24 cellular contexts compared by ENCODE assay signal in genomic region chr1:25576459-25577150, GRCh38. TPM values are rescaled to one million over a fixed set of nuclear protein-coding genes. Genes with fewer than 3 reads are reported as not detected.
DNase-seq lines count a peak whose midpoint lies in the region; FAIRE-seq and TF ChIP-seq lines count a peak whose summit lies in the region.
"Had no signal": no experiment of that assay in that cellular context is flagged by ENCODE, and none has a peak within 500 bp of the region (broad histone marks: within the 10 kb centered on the region; RNA-seq: fewer than 3 reads in every experiment).

No MANE protein-coding gene starts in this region.

- peaks cover 5% of the 10 kb centered on the region for H3K27me3 Mint-ChIP-seq in H9 (ENCODE audit: low read depth)
- H3K27me3 Mint-ChIP-seq: CD4-positive, alpha-beta T cell; CD8-positive, alpha-beta memory T cell had no signal

- H3K27ac Mint-ChIP-seq in H9, result no peak overlapping the region
- H3K27ac Mint-ChIP-seq: CD4-positive, alpha-beta T cell; GM23338 had no signal

- H3K27ac ChIP-seq in H9 (ENCODE audit: insufficient read length, low read depth, low read length) (no peak overlapping the region), H1 (ENCODE audit: low read depth, low read length) (no peak overlapping the region), mesenchymal stem cell (ENCODE audit: low read length, poor library complexity, severe bottlenecking) (no peak overlapping the region)
- H3K27ac ChIP-seq: A549; BLaER1 treated with 17β-estradiol and CSF1 and Interleukin-3, amounts not matched to agents 10 nM and 100 nM had no signal

- H3K23ac ChIP-seq in H9 (ENCODE audit: insufficient read length, low read depth, low read length), result no peak overlapping the region
- no peak overlapping the region for H3K23ac ChIP-seq in H1 (ENCODE audit: insufficient read length)
- H3K23ac ChIP-seq in mesenchymal stem cell (ENCODE audit: low read length in 2 of 2), result no peak overlapping the region

- no peaks in the 10 kb centered on the region; the same call in 1 of the 2 replicates for H3K4me1 ChIP-seq in H9 (ENCODE audit: insufficient read depth, low read length)
- peaks cover 0 to 27% (median 18%) of the 10 kb centered on the region in 4 experiments; a peak in 6 of 7 replicates for H3K4me1 ChIP-seq in H1 (replicated peaks in 1 of 4; ENCODE audit: control insufficient read depth in 3 of 4, insufficient read depth in 4 of 4, low read length in 3 of 4)
- H3K4me1 ChIP-seq in mesenchymal stem cell (ENCODE audit: control insufficient read depth, insufficient read depth, low read depth, low read length), result peaks cover 14% of the 10 kb centered on the region

- no peaks in the 10 kb centered on the region for H3K79me1 ChIP-seq in H9 (ENCODE audit: insufficient read depth, low read depth, low read length, poor library complexity, severe bottlenecking)
- H3K79me1 ChIP-seq in H1 (ENCODE audit: low read depth, low read length), result no peaks in the 10 kb centered on the region
- H3K79me1 ChIP-seq in mesenchymal stem cell (replicated peaks; ENCODE audit: low read length, poor library complexity, severe bottlenecking), result no peaks in the 10 kb centered on the region

- TF ChIP-seq RAD21 in H1 (IDR thresholded peaks at IDR 0.05 in 1 of 2, conservative IDR thresholded peaks at IDR 0.05 in 1 of 2; ENCODE audit: low read depth in 2 of 2, low read length in 2 of 2), result no peak

- H2BK12ac ChIP-seq in H9 (ENCODE audit: insufficient read length, low read depth, low read length), result no peak overlapping the region
- no peak overlapping the region for H2BK12ac ChIP-seq in H1 (ENCODE audit: low read depth, low read length)
- H2BK12ac ChIP-seq in mesenchymal stem cell (ENCODE audit: low read length in 2 of 2), result no peak overlapping the region

- no peak overlapping the region for H3K9ac ChIP-seq in H9 (ENCODE audit: extremely low read depth, insufficient read length, low read length)
- no peak overlapping the region for H3K9ac ChIP-seq in H1 (replicated peaks in 1 of 4; ENCODE audit: extremely low read depth in 1 of 4, low read depth in 3 of 4, low read length in 3 of 4)
- H3K9ac ChIP-seq in mesenchymal stem cell (ENCODE audit: low read length), result no peak overlapping the region
- H3K9ac ChIP-seq: BLaER1 treated with 17β-estradiol and CSF1 and Interleukin-3, amounts not matched to agents 10 nM and 100 nM had no signal

- H2AK5ac ChIP-seq in H9 (ENCODE audit: insufficient read length, low read length), result no peak overlapping the region
- no peak overlapping the region; the same call in 1 of the 2 replicates for H2AK5ac ChIP-seq in H1 (ENCODE audit: low read depth, low read length)
- H2AK5ac ChIP-seq in mesenchymal stem cell (ENCODE audit: low read length, severe bottlenecking), result no peak overlapping the region

- TF ChIP-seq EP300 in H1 (IDR thresholded peaks at IDR 0.05; ENCODE audit: borderline replicate concordance in 1 of 2, low read depth in 2 of 2, low read length in 2 of 2), result no peak

- H3K4me3 Mint-ChIP-seq in H9, result no peak overlapping the region
- H3K4me3 Mint-ChIP-seq: CD14-positive monocyte; CD4-positive, alpha-beta T cell; CD8-positive, alpha-beta memory T cell; GM23338 had no signal

- no CpG with 5 or more reads among the region's 19 CpGs for WGBS in H9 (ENCODE audit: extremely low coverage, insufficient read length, low lambda C conversion rate)
- WGBS in H1 (ENCODE audit: extremely low coverage in 1 of 2, insufficient coverage in 1 of 2, insufficient read length in 1 of 2, insufficient replicate concordance in 2 of 2, low coverage in 1 of 2, low lambda C conversion rate in 2 of 2, missing lambda C conversion rate in 1 of 2), 2 experiments, result 86% methylated on average over 19 of the region's 19 CpGs; no CpG with 5 or more reads in 1 of the 2 experiments
- WGBS in mesenchymal stem cell, result 92% methylated on average over 16 of the region's 19 CpGs

- TF ChIP-seq POLR2A in H1 (IDR thresholded peaks at IDR 0.05; ENCODE audit: control extremely low read depth in 1 of 2, low read depth in 2 of 2, low read length in 2 of 2), result no peak

- H3K4me3 ChIP-seq in H1 (ENCODE audit: extremely low read depth in 1 of 4, insufficient read depth in 2 of 4, low read depth in 3 of 4, low read length in 4 of 4), result no peak overlapping the region
- no peak overlapping the region for H3K4me3 ChIP-seq in mesenchymal stem cell (ENCODE audit: insufficient read depth in 1 of 2, low read depth in 1 of 2, low read length in 2 of 2)
- H3K4me3 ChIP-seq: A549; BLaER1 treated with 17β-estradiol and CSF1 and Interleukin-3, amounts not matched to agents 10 nM and 100 nM; GM23338 had no signal

- FAIRE-seq in H1 (lab: Jason Lieb, UNC), result no peak
- FAIRE-seq: A549, GM12891, GM18507, H54 had no signal

- H3K27me3 ChIP-seq in H9 (ENCODE audit: insufficient read depth, low read length) (no peaks in the 10 kb centered on the region), H1 (replicated peaks in 1 of 4; ENCODE audit: control insufficient read depth in 3 of 4, extremely low read depth in 1 of 4, insufficient read depth in 3 of 4, low read length in 3 of 4) (no peaks in the 10 kb centered on the region), mesenchymal stem cell (ENCODE audit: control insufficient read depth in 1 of 2, insufficient read depth in 1 of 2, low read length in 2 of 2) (peaks cover 14 to 32% of the 10 kb centered on the region in 2 experiments)
- H3K27me3 ChIP-seq: BE2C; BLaER1 treated with 17β-estradiol and CSF1 and Interleukin-3, amounts not matched to agents 10 nM and 100 nM had no signal

- H3K36me3 Mint-ChIP-seq in H9 (ENCODE audit: insufficient read depth in 1 of 3, low read depth in 3 of 3), result no peaks in the 10 kb centered on the region; a peak in 1 of 7 replicates
- H3K36me3 Mint-ChIP-seq: CD14-positive monocyte had no signal

- H3K79me2 ChIP-seq in H9 (ENCODE audit: insufficient read depth, low read length), result no peaks in the 10 kb centered on the region
- no peaks in the 10 kb centered on the region for H3K79me2 ChIP-seq in H1 (ENCODE audit: control insufficient read depth in 1 of 2, insufficient read depth in 2 of 2, low read length in 2 of 2)

- H2BK15ac ChIP-seq in H9 (ENCODE audit: low read depth, low read length) (no peak overlapping the region), H1 (ENCODE audit: low read length) (no peak overlapping the region; the same call in 1 of the 2 replicates), mesenchymal stem cell (ENCODE audit: low read depth, poor library complexity, severe bottlenecking) (no peak overlapping the region)

- POLR2A ChIA-PET in H1 (lab: Charles Lee; ENCODE audit: partially characterized antibody), result interaction anchor here (0.8 to 1.1 kb wide), 3 partner anchors 8 to 223 kb away, joined by 3 read pairs; partner anchors contain the start of gene SELENON

- no peak overlapping the region for H4K5ac ChIP-seq in H9 (ENCODE audit: insufficient read length, low read depth, low read length)
- H4K5ac ChIP-seq in H1 (ENCODE audit: insufficient read length, low read depth, low read length), result no peak overlapping the region

- H2BK20ac ChIP-seq in H9 (ENCODE audit: low read depth, low read length, poor library complexity, severe bottlenecking), result no peak overlapping the region
- no peak overlapping the region for H2BK20ac ChIP-seq in H1 (ENCODE audit: low read length)

- peaks cover 3% of the 10 kb centered on the region for H4K20me1 ChIP-seq in H9 (ENCODE audit: control insufficient read depth, insufficient read depth, insufficient read length)
- peaks cover 0 to 4% of the 10 kb centered on the region in 2 experiments for H4K20me1 ChIP-seq in H1 (replicated peaks in 1 of 2; ENCODE audit: control insufficient read depth in 1 of 2, insufficient read depth in 2 of 2, low read length in 2 of 2)

- H3K23me2 ChIP-seq in H9 (ENCODE audit: insufficient read length, low read depth, low read length, poor library complexity, severe bottlenecking) (no peaks in the 10 kb centered on the region), H1 (ENCODE audit: low read depth, low read length) (no peaks in the 10 kb centered on the region)

- no peak for DNase-seq in H9
- DNase-seq in H1 (ENCODE audit: low read depth in 1 of 2, low spot score in 2 of 2), result no peak
- DNase-seq in mesenchymal stem cell, result no peak
- no peak for DNase-seq in cerebellum (ENCODE audit: low spot score)
- DNase-seq in SHP77 treated with DMSO at 0.1 percent for 48 hours (lab: John Stamatoyannopoulos, UW), result no peak
- no peak for DNase-seq in NCI-H2029 treated with DMSO at 0.1 percent for 48 hours (lab: John Stamatoyannopoulos, UW)
- DNase-seq: 8988T; ACHN; AML-193; BE2C; Calu3; CD8-positive, alpha-beta memory T cell; DMS53; DMS79 treated with DMSO at 0.1 percent for 48 hours; GF-D8; HCEC 1CT had no signal

- H4K8ac ChIP-seq in H9 (replicated peaks; ENCODE audit: insufficient read length, low read depth, low read length) (no peak overlapping the region), H1 (ENCODE audit: extremely low read depth, insufficient read depth, low read length) (no peak overlapping the region), mesenchymal stem cell (ENCODE audit: low read length) (no peak overlapping the region)

- H3K4me2 ChIP-seq in H9 (ENCODE audit: insufficient read depth, insufficient read length, low read length) (no peak overlapping the region), H1 (ENCODE audit: insufficient read depth in 1 of 2, low read depth in 2 of 2, low read length in 2 of 2) (no peak overlapping the region), mesenchymal stem cell (ENCODE audit: low read length, poor library complexity, severe bottlenecking) (no peak overlapping the region)
- H3K4me2 ChIP-seq: A549; BLaER1 treated with 17β-estradiol and CSF1 and Interleukin-3, amounts not matched to agents 10 nM and 100 nM; GM23338 had no signal

- H3K9me3 ChIP-seq in H9 (ENCODE audit: control insufficient read depth, low read depth, low read length) (no peaks in the 10 kb centered on the region), H1 (ENCODE audit: insufficient read depth in 2 of 2, low read depth in 1 of 2, low read length in 1 of 2) (no peaks in the 10 kb centered on the region), mesenchymal stem cell (ENCODE audit: control insufficient read depth, low read length) (no peaks in the 10 kb centered on the region)
- H3K9me3 ChIP-seq: A549; BE2C; BLaER1 treated with 17β-estradiol and CSF1 and Interleukin-3, amounts not matched to agents 10 nM and 100 nM had no signal

- peaks cover 34 to 51% of the 10 kb centered on the region in 2 experiments for H3K4me1 Mint-ChIP-seq in H9

- H2AFZ ChIP-seq in H9 (ENCODE audit: low read length) (no peak overlapping the region), H1 (ENCODE audit: low read length) (no peak overlapping the region), mesenchymal stem cell (ENCODE audit: low read depth, low read length) (no peak overlapping the region)

- no peak overlapping the region for H3K4ac ChIP-seq in H9 (ENCODE audit: low read depth, low read length)
- no peak overlapping the region for H3K4ac ChIP-seq in H1 (replicated peaks; ENCODE audit: insufficient read length, low read depth, low read length)
- no peak overlapping the region for H3K4ac ChIP-seq in mesenchymal stem cell (ENCODE audit: low read depth in 1 of 2, low read length in 2 of 2)

- no peak overlapping the region for H2BK120ac ChIP-seq in H9 (ENCODE audit: low read depth, low read length, poor library complexity, severe bottlenecking)
- no peak overlapping the region for H2BK120ac ChIP-seq in H1 (replicated peaks; ENCODE audit: low read depth, low read length)
- no peak overlapping the region for H2BK120ac ChIP-seq in mesenchymal stem cell (ENCODE audit: low read depth, low read length)

- H4K91ac ChIP-seq in H9 (ENCODE audit: insufficient read length, low read depth, low read length), result no peak overlapping the region
- H4K91ac ChIP-seq in H1 (replicated peaks; ENCODE audit: insufficient read length, low read length), result no peak overlapping the region
- peak overlapping the region; percentile 25 for H4K91ac ChIP-seq in mesenchymal stem cell (ENCODE audit: low read length)

- CTCF ChIA-PET in H1 (lab: Charles Lee; ENCODE audit: partially characterized antibody), result interaction anchor here (1.0 to 1.1 kb wide), 2 partner anchors 31 to 54 kb away, joined by 3 read pairs; no protein-coding TSS in a partner anchor

- no peak overlapping the region for H3K56ac ChIP-seq in H9 (ENCODE audit: insufficient read length, low read depth, low read length)
- no peak overlapping the region for H3K56ac ChIP-seq in H1 (replicated peaks; ENCODE audit: insufficient read length, low read depth, low read length)

- no peak overlapping the region for H3K18ac ChIP-seq in H9 (ENCODE audit: insufficient read length, low read depth, low read length)
- peak overlapping the region; percentile 32 for H3K18ac ChIP-seq in H1 (ENCODE audit: extremely low read depth, low read length)
- H3K18ac ChIP-seq in mesenchymal stem cell (ENCODE audit: low read depth in 1 of 2, low read length in 2 of 2), result no peak overlapping the region

- peak overlapping the region; percentile 27; the same call in 1 of the 2 replicates for H3K14ac ChIP-seq in H9 (ENCODE audit: insufficient read depth, low read length)
- no peak overlapping the region for H3K14ac ChIP-seq in H1 (ENCODE audit: insufficient read length)
- no peak overlapping the region for H3K14ac ChIP-seq in mesenchymal stem cell (ENCODE audit: low read length in 2 of 2)

- H3K9me3 Mint-ChIP-seq in H9, result no peaks in the 10 kb centered on the region
- H3K9me3 Mint-ChIP-seq: CD14-positive monocyte; CD4-positive, alpha-beta T cell; CD8-positive, alpha-beta memory T cell; GM23338 had no signal

- H2BK5ac ChIP-seq in H9 (ENCODE audit: insufficient read length, low read length), result no peak overlapping the region
- H2BK5ac ChIP-seq in H1 (ENCODE audit: low read depth, low read length), result peak overlapping the region; percentile 44; the same call in 1 of the 2 replicates
- no peak overlapping the region for H2BK5ac ChIP-seq in mesenchymal stem cell (ENCODE audit: low read depth, low read length, poor library complexity, severe bottlenecking)

- no peak overlapping the region for H3T11ph ChIP-seq in H9 (ENCODE audit: low read length)

- TF ChIP-seq CTCF in H9 (conservative IDR thresholded peaks at IDR 0.05) (no peak), H1 (IDR thresholded peaks at IDR 0.05; ENCODE audit: control extremely low read depth in 1 of 3, insufficient read depth in 1 of 3, low read depth in 1 of 3, low read length in 3 of 3) (no peak)

- H3K36me3 ChIP-seq in H1 (ENCODE audit: control insufficient read depth in 2 of 4, insufficient read depth in 4 of 4, low read length in 3 of 4) (no peaks in the 10 kb centered on the region), mesenchymal stem cell (ENCODE audit: control insufficient read depth in 1 of 2, insufficient read depth in 2 of 2, low read depth in 1 of 2, low read length in 2 of 2) (no peaks in the 10 kb centered on the region)
- H3K36me3 ChIP-seq: BE2C; BLaER1 treated with 17β-estradiol and CSF1 and Interleukin-3, amounts not matched to agents 10 nM and 100 nM had no signal

RNA-seq across cellular contexts. Expression of gene LDLRAP1, which starts 33.2 kb away (rescaled TPM):
- total RNA-seq in H9 (2021) (15.7 and 18.9 TPM in 2 replicates), cerebellum (3.1 TPM)
- 12.8 and 14.0 TPM in 2 replicates for total RNA-seq in H1 (2021; fragmentation: NEBNext Ultra II Directional; extraction: Animal tissue kit (Norgen Biotek cat#: 25700))
- 13.2 and 16.3 TPM in 2 replicates for polyA plus RNA-seq in H1 (2011; rRNA removed)
- 10.4 TPM for polyA plus RNA-seq in H1 (2011; cell fraction: cytosol; rRNA removed)
- polyA plus RNA-seq in H1 (2011; cell fraction: nucleus; rRNA removed), result 16.7 TPM
- polyA plus RNA-seq in H1 (2012, experiment 1 of 2), result 9.3 to 13.5 TPM (median 11.9 TPM) in 4 replicates
- polyA plus RNA-seq in H1 (2012, experiment 2 of 2), result 13.0 TPM
- polyA plus RNA-seq in H1 (2013, experiment 1 of 2), result 9.4 TPM
- 9.6 TPM for polyA plus RNA-seq in H1 (2013, experiment 2 of 2)
- 9.7 and 11.7 TPM in 2 replicates for polyA minus RNA-seq in H1 (2011; rRNA and poly(A)+ RNA removed)
- 8.3 TPM for polyA minus RNA-seq in H1 (2011; cell fraction: cytosol; rRNA and poly(A)+ RNA removed)
- polyA minus RNA-seq in H1 (2011; cell fraction: nucleus; rRNA and poly(A)+ RNA removed), result 9.7 TPM
- polyA plus RNA-seq in mesenchymal stem cell (2013, experiment 1 of 2), result 11.6 TPM
- 12.2 TPM for polyA plus RNA-seq in mesenchymal stem cell (2013, experiment 2 of 2)

RNA-seq across cellular contexts. Expression of gene MAN1C1, which starts 40.0 kb away (rescaled TPM):
- 9.3 and 9.9 TPM in 2 replicates for total RNA-seq in H9 (2021)
- total RNA-seq in H1 (2021; fragmentation: NEBNext Ultra II Directional; extraction: Animal tissue kit (Norgen Biotek cat#: 25700)), result 7.7 and 7.8 TPM in 2 replicates
- 14.4 and 15.2 TPM in 2 replicates for polyA plus RNA-seq in H1 (2011; rRNA removed)
- 8.9 TPM for polyA plus RNA-seq in H1 (2011; cell fraction: cytosol; rRNA removed)
- polyA plus RNA-seq in H1 (2011; cell fraction: nucleus; rRNA removed), result 14.7 TPM
- polyA plus RNA-seq in H1 (2012, experiment 1 of 2), result 8.3 to 9.9 TPM (median 8.7 TPM) in 4 replicates
- polyA plus RNA-seq in H1 (2012, experiment 2 of 2), result 6.4 TPM
- 5.7 TPM for polyA plus RNA-seq in H1 (2013, experiment 1 of 2)
- polyA plus RNA-seq in H1 (2013, experiment 2 of 2), result 7.0 TPM
- 7.1 and 9.0 TPM in 2 replicates for polyA minus RNA-seq in H1 (2011; rRNA and poly(A)+ RNA removed)
- polyA minus RNA-seq in H1 (2011; cell fraction: cytosol; rRNA and poly(A)+ RNA removed), result 4.8 TPM
- 6.1 TPM for polyA minus RNA-seq in H1 (2011; cell fraction: nucleus; rRNA and poly(A)+ RNA removed)
- 11.2 TPM for polyA plus RNA-seq in mesenchymal stem cell (2013, experiment 1 of 2)
- 11.4 TPM for polyA plus RNA-seq in mesenchymal stem cell (2013, experiment 2 of 2)
- 14.7 TPM for total RNA-seq in cerebellum
